ENCODE assay signal across 17 cellular contexts in the genomic region with DNA sequence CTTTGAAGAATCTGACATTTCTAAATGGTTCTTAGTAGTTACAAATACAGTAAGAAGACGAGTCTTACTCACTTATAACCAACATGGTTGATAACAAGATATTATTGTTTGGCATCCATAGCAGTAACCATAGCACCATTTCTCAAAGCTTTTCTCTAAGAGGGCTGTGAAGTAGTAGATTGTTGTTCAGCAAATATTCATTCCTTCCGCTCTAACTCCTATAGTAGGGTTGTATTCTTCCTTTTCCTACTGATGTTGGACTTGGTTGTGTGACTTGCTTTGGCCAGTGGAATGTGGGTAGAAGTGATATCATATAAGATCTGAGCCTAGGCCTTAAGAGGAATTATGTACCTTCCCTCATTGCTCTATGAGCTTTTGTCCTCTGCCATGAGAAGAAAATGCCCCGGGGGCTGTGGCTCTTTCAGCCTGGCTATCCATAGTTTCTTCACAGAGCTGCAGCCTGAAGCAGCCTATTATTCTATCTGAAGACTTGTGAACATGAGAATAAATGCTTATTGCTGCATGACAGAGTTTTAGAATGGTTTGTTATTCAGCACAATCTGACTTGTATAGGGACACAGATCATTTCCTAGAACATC. TPM values are rescaled to one million over a fixed set of nuclear protein-coding genes. Genes with fewer than 3 reads are reported as not detected.
DNase-seq lines count a peak whose midpoint lies in the region; ATAC-seq and TF ChIP-seq lines count a peak whose summit lies in the region.
"Had no signal": no experiment of that assay in that cellular context is flagged by ENCODE, and none has a peak within 500 bp of the region (broad histone marks: within the 10 kb centered on the region; RNA-seq: fewer than 3 reads in every experiment).

No MANE protein-coding gene starts in this region.

- H4K20me1 ChIP-seq in MM.1S (ENCODE audit: insufficient read depth, low read length), result no peaks in the 10 kb centered on the region

- H3K4me1 ChIP-seq in heart left ventricle (peaks cover 0 to 23% (median 9%) of the 10 kb centered on the region in 12 donors), right cardiac atrium (ENCODE audit: control insufficient read depth, insufficient read depth, low read length) (no peaks in the 10 kb centered on the region), muscle layer of colon (ENCODE audit: insufficient read depth, low read length) (peaks cover 17% of the 10 kb centered on the region), gastrocnemius medialis (peaks cover 10 to 21% of the 10 kb centered on the region in 2 donors), MM.1S (ENCODE audit: low read length) (no peaks in the 10 kb centered on the region)
- H3K4me1 ChIP-seq: SJSA1 had no signal

- DNase-seq in heart left ventricle (no peak), right cardiac atrium (no peak), SK-MEL-5 (ENCODE audit: low read depth, low spot score) (peak; percentile 97), gastrocnemius medialis (no peak), MM.1S (no peak)
- no peak for DNase-seq in activated effector memory CD4-positive, alpha-beta T cell treated with anti-CD3 and anti-CD28 coated beads, Interleukin-2, amount 50 U/mL, for 16 hours
- DNase-seq: 8988T; CD4-positive, alpha-beta T cell; GOT3; NCI-H1436 treated with DMSO at 0.1 percent for 48 hours; NCI-H2029; NCI-H526; PC-3 had no signal

- peaks cover 0 to 18% (median 0%) of the 10 kb centered on the region in 12 donors for H3K9me3 ChIP-seq in heart left ventricle
- H3K9me3 ChIP-seq in right cardiac atrium (ENCODE audit: control insufficient read depth, low read length), result no peaks in the 10 kb centered on the region
- no peaks in the 10 kb centered on the region for H3K9me3 ChIP-seq in muscle layer of colon (ENCODE audit: low read length)
- no peaks in the 10 kb centered on the region for H3K9me3 ChIP-seq in gastrocnemius medialis
- no peaks in the 10 kb centered on the region for H3K9me3 ChIP-seq in MM.1S (replicated peaks; ENCODE audit: insufficient read depth, low read length)
- H3K9me3 ChIP-seq: SJSA1 had no signal

- TF ChIP-seq CTCF in heart left ventricle (IDR thresholded peaks at IDR 0.05) (no peak), gastrocnemius medialis (IDR thresholded peaks at IDR 0.05 in 4 of 5, conservative IDR thresholded peaks at IDR 0.05 in 1 of 5) (no peak), MM.1S (IDR thresholded peaks at IDR 0.05; ENCODE audit: low read length) (no peak)

- no peaks in the 10 kb centered on the region for H3K27me3 ChIP-seq in heart left ventricle
- no peaks in the 10 kb centered on the region for H3K27me3 ChIP-seq in right cardiac atrium (ENCODE audit: control insufficient read depth, insufficient read depth)
- no peaks in the 10 kb centered on the region for H3K27me3 ChIP-seq in muscle layer of colon (ENCODE audit: control insufficient read depth in 1 of 2, insufficient read depth in 2 of 2, low read length in 2 of 2)
- no peaks in the 10 kb centered on the region for H3K27me3 ChIP-seq in gastrocnemius medialis
- no peaks in the 10 kb centered on the region for H3K27me3 ChIP-seq in MM.1S (replicated peaks; ENCODE audit: insufficient read depth, low read length)
- H3K27me3 ChIP-seq: SJSA1 had no signal

- H3K36me3 ChIP-seq in heart left ventricle (no peaks in the 10 kb centered on the region), muscle layer of colon (ENCODE audit: insufficient read depth, low read length) (no peaks in the 10 kb centered on the region), gastrocnemius medialis (no peaks in the 10 kb centered on the region), MM.1S (replicated peaks; ENCODE audit: insufficient read depth, low read length) (no peaks in the 10 kb centered on the region)
- H3K36me3 ChIP-seq: SJSA1 had no signal

- H3K27ac ChIP-seq in heart left ventricle, result peak overlapping the region in 11 of 12 donors; percentile 7 to 74 (median 53)
- no peak overlapping the region for H3K27ac ChIP-seq in right cardiac atrium (ENCODE audit: low read length)
- H3K27ac ChIP-seq in muscle layer of colon (ENCODE audit: low read depth, low read length), result peak overlapping the region; percentile 5
- peak overlapping the region in 3 of 4 donors; percentile 24 to 45 (median 34) for H3K27ac ChIP-seq in gastrocnemius medialis
- no peak overlapping the region for H3K27ac ChIP-seq in MM.1S (ENCODE audit: low read length)
- H3K27ac ChIP-seq: HL-60, SJSA1 had no signal

- H3K4me2 ChIP-seq in MM.1S (ENCODE audit: low read depth, low read length), result no peak overlapping the region

- WGBS in heart left ventricle, 4 donors, result 73 to 80% (median 76%) methylated on average over 3 of the region's 3 CpGs
- 74% methylated on average over 3 of the region's 3 CpGs for WGBS in right cardiac atrium

- H3F3A ChIP-seq in MM.1S (ENCODE audit: insufficient read depth, low read length), result no peaks in the 10 kb centered on the region

- TF ChIP-seq POLR2A in heart left ventricle (IDR thresholded peaks at IDR 0.05) (no peak), gastrocnemius medialis (IDR thresholded peaks at IDR 0.05) (no peak)

- no peak overlapping the region for H2AFZ ChIP-seq in MM.1S (ENCODE audit: low read length)

- intact Hi-C loops in heart left ventricle (cut with DNase I) (no loop called here), right cardiac atrium (cut with DNase I) (no loop called here), gastrocnemius medialis (cut with DNase I; ENCODE audit: low total_unique reads) (no loop called here)

- in situ Hi-C loops in SK-MEL-5 (cut with HindIII; ENCODE audit: low pct_unique_long_range_greater_than_20kb, low sequenced_read_pairs) (no loop called here), gastrocnemius medialis (cut with MboI; ENCODE audit: low sequenced_read_pairs in 4 of 4) (no loop called here)

- H3K4me3 ChIP-seq in heart left ventricle (no peak overlapping the region), right cardiac atrium (ENCODE audit: low read length) (no peak overlapping the region), muscle layer of colon (ENCODE audit: low read depth in 1 of 2, low read length in 2 of 2) (no peak overlapping the region), gastrocnemius medialis (no peak overlapping the region), MM.1S (ENCODE audit: low read length) (no peak overlapping the region)
- H3K4me3 ChIP-seq: SJSA1 had no signal

- H3K9ac ChIP-seq in muscle layer of colon (ENCODE audit: low read length) (no peak overlapping the region), MM.1S (ENCODE audit: low read length) (no peak overlapping the region)

- H3K9me2 ChIP-seq in MM.1S (replicated peaks; ENCODE audit: insufficient read depth, low read length), result no peaks in the 10 kb centered on the region

- no peak for ATAC-seq in heart left ventricle
- no peak for ATAC-seq in right cardiac atrium
- ATAC-seq in gastrocnemius medialis, result no peak
- ATAC-seq in HG03175 (IDR thresholded peaks at IDR 0.05; ENCODE audit: unreplicated experiment), result no peak
- ATAC-seq: PC-3 had no signal

- H3K79me2 ChIP-seq in MM.1S (ENCODE audit: low read length), result no peaks in the 10 kb centered on the region

RNA-seq across cellular contexts. Expression of a gene that starts 28.9 kb away (rescaled TPM):
- total RNA-seq in heart left ventricle (10 to 100 TPM; 26.3 to 49.1 (median 38.9) TPM), right cardiac atrium (10 to 100 TPM; 40.6 to 46.7 (median 44.2) TPM), gastrocnemius medialis (10 to 100 TPM; 11.3 to 36.3 (median 18.5) TPM)
- polyA plus RNA-seq in heart left ventricle (10 to 100 TPM; 22.5 to 29.5 TPM), right cardiac atrium (23.8 TPM)
- 27.5 and 32.3 TPM in 2 replicates for total RNA-seq in SK-MEL-5 (2014; rRNA removed; shearing (Covaris generic))
- 19.2 and 33.5 TPM in 2 replicates for polyA plus RNA-seq in SK-MEL-5 (2015; cell fraction: cytosol; rRNA removed)
- 250 and 253 TPM in 2 replicates for polyA plus RNA-seq in SK-MEL-5 (2015; cell fraction: nucleus; rRNA removed)

Comparison
In these comparisons a context has a peak if more than half of its experiments do, and no peak if none do; other contexts are left out.
1. H3K27ac ChIP-seq: peak in heart left ventricle (11 of 12), muscle layer of colon (single experiment) and gastrocnemius medialis (3 of 4); none in right cardiac atrium (single experiment) and MM.1S (single experiment).